ENCODE assay signal across 9 cellular contexts in the genomic region with DNA sequence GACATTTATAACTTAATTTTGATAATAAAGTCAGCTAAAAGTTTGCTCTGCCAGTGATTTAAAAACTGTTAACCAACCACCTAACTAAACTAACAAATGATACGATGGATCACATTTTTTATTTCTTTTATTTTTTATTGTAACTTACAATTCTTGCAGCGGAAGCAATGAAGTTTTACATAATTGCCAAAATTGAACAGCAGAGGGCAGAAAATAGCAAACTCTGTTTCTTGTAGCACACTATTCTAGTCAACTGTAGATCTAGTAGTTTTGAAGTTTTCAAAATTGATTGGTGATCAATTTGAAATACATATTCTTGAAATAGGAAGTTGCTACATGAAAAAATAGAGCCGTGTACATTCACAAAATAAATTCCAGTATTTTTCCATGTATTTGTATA. TPM values are rescaled to one million over a fixed set of nuclear protein-coding genes. Genes with fewer than 3 reads are reported as not detected.
DNase-seq lines count a peak whose midpoint lies in the region; ATAC-seq and TF ChIP-seq lines count a peak whose summit lies in the region.
"Had no signal": no experiment of that assay in that cellular context is flagged by ENCODE, and none has a peak within 500 bp of the region (broad histone marks: within the 10 kb centered on the region; RNA-seq: fewer than 3 reads in every experiment).

No MANE protein-coding gene starts in this region.

- TF ChIP-seq EP300 in stomach (IDR thresholded peaks at IDR 0.05): no peak

- ATAC-seq in GM18858 (IDR thresholded peaks at IDR 0.05; ENCODE audit: unreplicated experiment): no peak
- no peak for ATAC-seq in HG02610 (IDR thresholded peaks at IDR 0.05; ENCODE audit: unreplicated experiment)

- no peak overlapping the region for H3K27ac Mint-ChIP-seq in activated naive CD4-positive, alpha-beta T cell treated with anti-CD3 and anti-CD28 coated beads, Interleukin-2, amount 10 ng/mL, durations not matched to agents 7 days and 5 days
- H3K27ac Mint-ChIP-seq: CD4-positive, alpha-beta memory T cell had no signal

- H3K27me3 ChIP-seq in stomach: peaks cover 0 to 38% (median 35%) of the 10 kb centered on the region in 3 donors

- H3K36me3 ChIP-seq in stomach: no peaks in the 10 kb centered on the region

- H3K4me1 ChIP-seq in stomach: peaks cover 7 to 29% (median 27%) of the 10 kb centered on the region in 4 donors

- TF ChIP-seq POLR2A in erythroblast (IDR thresholded peaks at IDR 0.05; ENCODE audit: low read length) (no peak), stomach (IDR thresholded peaks at IDR 0.05) (no peak)

- no peak overlapping the region for H3K4me3 Mint-ChIP-seq in activated naive CD4-positive, alpha-beta T cell treated with anti-CD3 and anti-CD28 coated beads, Interleukin-2, amount 10 ng/mL, durations not matched to agents 7 days and 5 days
- H3K4me3 Mint-ChIP-seq: CD4-positive, alpha-beta memory T cell had no signal

- no peaks in the 10 kb centered on the region for H3K36me3 Mint-ChIP-seq in activated naive CD4-positive, alpha-beta T cell treated with anti-CD3 and anti-CD28 coated beads, Interleukin-2, amount 10 ng/mL, durations not matched to agents 7 days and 5 days
- H3K36me3 Mint-ChIP-seq: CD4-positive, alpha-beta memory T cell had no signal

- 16 to 28% (median 21%) methylated on average over 3 of the region's 3 CpGs for WGBS in stomach, 5 donors

- no peak overlapping the region for H3K27ac ChIP-seq in stomach

- DNase-seq in NCI-H2107 treated with DMSO at 0.1 percent for 48 hours (lab: John Stamatoyannopoulos, UW; ENCODE audit: unreplicated experiment) (peak; percentile 19), NCI-H2107 (lab: John Stamatoyannopoulos, UW) (no peak), NCI-H526 treated with DMSO at 0.1 percent for 48 hours (lab: John Stamatoyannopoulos, UW) (peak; percentile 25), erythroblast (lab: John Stamatoyannopoulos, UW) (peak; percentile 5 to 16), stomach (no peak)
- DNase-seq in activated naive CD4-positive, alpha-beta T cell treated with anti-CD3 and anti-CD28 coated beads, Interleukin-2, amount 10 ng/mL, durations not matched to agents 7 days and 5 days: no peak
- DNase-seq: CD4-positive, alpha-beta memory T cell had no signal

- peaks cover 28% of the 10 kb centered on the region for H3K27me3 Mint-ChIP-seq in activated naive CD4-positive, alpha-beta T cell treated with anti-CD3 and anti-CD28 coated beads, Interleukin-2, amount 10 ng/mL, durations not matched to agents 7 days and 5 days

- no peak overlapping the region for H3K4me3 ChIP-seq in stomach

- CTCF ChIA-PET in activated naive CD4-positive, alpha-beta T cell treated with anti-CD3 and anti-CD28 coated beads, Interleukin-2, amount 10 ng/mL, durations not matched to agents 7 days and 5 days (lab: Charles Lee): no interaction called here

- intact Hi-C loops in stomach (cut with DNase I; ENCODE audit: low total_unique reads): loop anchor here (10.0 kb wide), 1 partner anchor 767 kb away; no protein-coding TSS in a partner anchor

- peaks cover 4% of the 10 kb centered on the region for H3K9me3 Mint-ChIP-seq in activated naive CD4-positive, alpha-beta T cell treated with anti-CD3 and anti-CD28 coated beads, Interleukin-2, amount 10 ng/mL, durations not matched to agents 7 days and 5 days

- TF ChIP-seq CTCF in stomach (IDR thresholded peaks at IDR 0.05): peak in 4 of 7 experiments; percentile 27 to 53 (median 30)

- H3K9me3 ChIP-seq in stomach: no peaks in the 10 kb centered on the region

- H3K4me1 Mint-ChIP-seq in activated naive CD4-positive, alpha-beta T cell treated with anti-CD3 and anti-CD28 coated beads, Interleukin-2, amount 10 ng/mL, durations not matched to agents 7 days and 5 days: no peaks in the 10 kb centered on the region

RNA-seq across cellular contexts. Expression of a gene that starts 2.8 kb away (rescaled TPM):
- total RNA-seq in stomach: 10 to 100 TPM in 1 of 5 donors, 1 to 10 TPM in 1, under 1 TPM in 1, not detected in 2; 0.43 to 15.2 (median 1.8) TPM
- under 1 TPM in 2 of 3 donors, not detected in 1; 0.06 to 0.18 TPM for polyA plus RNA-seq in stomach
- total RNA-seq: CD4-positive, alpha-beta memory T cell had no signal
- polyA plus RNA-seq: CD4-positive, alpha-beta memory T cell had no signal

Comparison
In these comparisons a context has a peak if more than half of its experiments do, and no peak if none do; other contexts are left out.
1. DNase-seq: peak in NCI-H2107 treated with DMSO at 0.1 percent for 48 hours (single experiment), NCI-H526 treated with DMSO at 0.1 percent for 48 hours (single experiment) and erythroblast (2 of 2); none in NCI-H2107 (single experiment), stomach (single experiment) and activated naive CD4-positive, alpha-beta T cell treated with anti-CD3 and anti-CD28 coated beads, Interleukin-2, amount 10 ng/mL, durations not matched to agents 7 days and 5 days (single experiment).